In the genomic region with DNA sequence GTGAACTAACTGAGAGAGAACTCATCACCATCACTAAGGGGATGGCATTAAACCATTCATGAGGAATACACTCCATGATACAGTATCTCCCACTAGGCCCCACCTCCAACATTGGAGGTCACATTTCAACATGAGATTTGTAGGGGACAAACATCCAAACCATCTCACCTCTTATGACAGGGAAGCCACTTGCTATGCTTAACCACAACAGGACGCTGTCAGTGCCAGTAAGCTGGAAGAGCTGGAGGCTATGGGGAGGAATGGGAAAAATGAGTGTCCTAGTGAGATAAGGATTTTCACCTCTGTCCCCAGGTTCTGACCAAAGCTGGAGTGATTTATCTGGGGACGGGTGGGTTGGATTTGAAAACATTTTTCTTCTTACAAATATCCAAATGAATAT, we compare ENCODE assay signal across 20 cellular contexts. TPM values are rescaled to one million over a fixed set of nuclear protein-coding genes. Genes with fewer than 3 reads are reported as not detected.
DNase-seq lines count a peak whose midpoint lies in the region; ATAC-seq and TF ChIP-seq lines count a peak whose summit lies in the region.
"Had no signal": no experiment of that assay in that cellular context is flagged by ENCODE, and none has a peak within 500 bp of the region (broad histone marks: within the 10 kb centered on the region; RNA-seq: fewer than 3 reads in every experiment).

No MANE protein-coding gene starts in this region.

- peak overlapping the region; percentile 37 for H3K27ac ChIP-seq in PC-3 (ENCODE audit: low read length)
- no peak overlapping the region for H3K27ac ChIP-seq in mesendoderm (ENCODE audit: low read depth, low read length)
- no peak overlapping the region for H3K27ac ChIP-seq in psoas muscle
- H3K27ac ChIP-seq in thyroid gland: no peak overlapping the region
- H3K27ac ChIP-seq in heart right ventricle: no peak overlapping the region
- H3K27ac ChIP-seq: 22Rv1; BLaER1 treated with 17β-estradiol and CSF1 and Interleukin-3, amounts not matched to agents 10 nM and 100 nM; GM23248 had no signal

- H3K56ac ChIP-seq in mesendoderm (ENCODE audit: low read length): no peak overlapping the region

- H2AFZ ChIP-seq in PC-3 (ENCODE audit: low read length): no peak overlapping the region
- H2AFZ ChIP-seq: GM23248 had no signal

- no peaks in the 10 kb centered on the region for H4K20me1 ChIP-seq in PC-3 (ENCODE audit: low read length)
- H4K20me1 ChIP-seq: BLaER1 treated with 17β-estradiol and CSF1 and Interleukin-3, amounts not matched to agents 10 nM and 100 nM had no signal

- BruUV-seq in PC-3 (replicated peaks; lab: Mats Ljungman, UMichigan): no TSS peak

- intact Hi-C loops in PC-3 (cut with micrococcal nuclease) (no loop called here), psoas muscle (cut with DNase I) (no loop called here), thyroid gland (cut with DNase I) (no loop called here), heart right ventricle (cut with DNase I) (no loop called here)

- H4K5ac ChIP-seq in mesendoderm (ENCODE audit: low read length): no peak overlapping the region

- H3K27me3 ChIP-seq in PC-3 (ENCODE audit: low read length) (no peaks in the 10 kb centered on the region), mesendoderm (ENCODE audit: insufficient read depth, low read length, poor library complexity) (no peaks in the 10 kb centered on the region), psoas muscle (ENCODE audit: insufficient read depth in 3 of 3, low read length in 2 of 3) (no peaks in the 10 kb centered on the region), thyroid gland (no peaks in the 10 kb centered on the region), heart right ventricle (no peaks in the 10 kb centered on the region)
- H3K27me3 ChIP-seq: BE2C; BLaER1 treated with 17β-estradiol and CSF1 and Interleukin-3, amounts not matched to agents 10 nM and 100 nM had no signal

- H3K4me3 ChIP-seq in PC-3 (ENCODE audit: low read length): no peak overlapping the region
- no peak overlapping the region for H3K4me3 ChIP-seq in mesendoderm (ENCODE audit: low read length)
- no peak overlapping the region for H3K4me3 ChIP-seq in psoas muscle
- H3K4me3 ChIP-seq in thyroid gland (replicated peaks in 1 of 3): no peak overlapping the region
- no peak overlapping the region for H3K4me3 ChIP-seq in heart right ventricle
- H3K4me3 ChIP-seq: BLaER1 treated with 17β-estradiol and CSF1 and Interleukin-3, amounts not matched to agents 10 nM and 100 nM; GM12878; GM23248 had no signal

- H3K4me2 ChIP-seq in PC-3 (ENCODE audit: low read length) (peak overlapping the region; percentile 38), mesendoderm (ENCODE audit: low read length) (no peak overlapping the region)
- H3K4me2 ChIP-seq: BLaER1 treated with 17β-estradiol and CSF1 and Interleukin-3, amounts not matched to agents 10 nM and 100 nM had no signal

- H2BK15ac ChIP-seq in mesendoderm (replicated peaks; ENCODE audit: low read depth): no peak overlapping the region

- POLR2A ChIA-PET in PC-3 (lab: Charles Lee; ENCODE audit: unreplicated experiment): interaction anchor here (0.6 kb wide), 1 partner anchor 31 kb away, joined by 5 read pairs; no protein-coding TSS in a partner anchor

- TF ChIP-seq CTCF in PC-3 (conservative IDR thresholded peaks at IDR 0.05; ENCODE audit: low read depth, low read length): no peak
- TF ChIP-seq CTCF in psoas muscle (IDR thresholded peaks at IDR 0.05): no peak
- no peak for TF ChIP-seq CTCF in thyroid gland (IDR thresholded peaks at IDR 0.05)
- TF ChIP-seq CTCF in heart right ventricle (IDR thresholded peaks at IDR 0.05): no peak

- CTCF ChIA-PET in PC-3 (lab: Charles Lee): no interaction called here

- TF ChIP-seq POLR2A in thyroid gland (IDR thresholded peaks at IDR 0.05): no peak

- H3K4me1 ChIP-seq in PC-3 (ENCODE audit: insufficient read depth, low read length) (peaks cover 64% of the 10 kb centered on the region), mesendoderm (ENCODE audit: control insufficient read depth, low read depth, low read length) (peaks cover 6% of the 10 kb centered on the region), psoas muscle (peaks cover 25% of the 10 kb centered on the region), thyroid gland (peaks cover 25 to 38% of the 10 kb centered on the region in 2 donors), heart right ventricle (peaks cover 0 to 31% (median 8%) of the 10 kb centered on the region in 9 donors)
- H3K4me1 ChIP-seq: BE2C; BLaER1 treated with 17β-estradiol and CSF1 and Interleukin-3, amounts not matched to agents 10 nM and 100 nM had no signal

- H3F3A ChIP-seq in PC-3 (ENCODE audit: low read length, unreplicated experiment): no peaks in the 10 kb centered on the region

- no peak for ATAC-seq in PC-3
- peak in 3 of 4 donors; percentile 27 to 43 (median 33) for ATAC-seq in psoas muscle
- no peak for ATAC-seq in HG02678 (IDR thresholded peaks at IDR 0.05; ENCODE audit: unreplicated experiment)
- no peak for ATAC-seq in heart right ventricle
- ATAC-seq: GM12878 had no signal

- DNase-seq in EH (ENCODE audit: low read depth) (peak; percentile 17), PC-3 (peak; percentile 42), mesendoderm (peak; percentile 35), psoas muscle (no peak), thyroid gland (no peak), heart right ventricle (no peak)
- no peak for DNase-seq in stimulated activated CD4-positive, alpha-beta T cell treated with anti-CD3 and anti-CD28 coated beads, Interleukin-4, amount 100 ng/mL, for 4 hours
- DNase-seq: AML-193; BE2C; CD4-positive, alpha-beta T cell; CD8-positive, alpha-beta memory T cell; DMS 273 treated with DMSO at 0.1 percent for 48 hours; DMS79; H7; HCEC 1CT had no signal

- H2AK5ac ChIP-seq in mesendoderm (ENCODE audit: low read length): no peak overlapping the region

- H3K36me3 ChIP-seq in PC-3 (ENCODE audit: low read depth, low read length) (peaks cover 14% of the 10 kb centered on the region), mesendoderm (ENCODE audit: control insufficient read depth, insufficient read depth, low read length) (no peaks in the 10 kb centered on the region), psoas muscle (ENCODE audit: insufficient read depth in 1 of 2, low read depth in 1 of 2) (no peaks in the 10 kb centered on the region), thyroid gland (no peaks in the 10 kb centered on the region), heart right ventricle (no peaks in the 10 kb centered on the region)
- H3K36me3 ChIP-seq: BE2C; BLaER1 treated with 17β-estradiol and CSF1 and Interleukin-3, amounts not matched to agents 10 nM and 100 nM had no signal

- H2BK5ac ChIP-seq in mesendoderm (ENCODE audit: low read length): no peak overlapping the region

- no peak overlapping the region for H2BK120ac ChIP-seq in mesendoderm (ENCODE audit: low read depth, low read length)

- H3K23ac ChIP-seq in mesendoderm (ENCODE audit: low read length): no peak overlapping the region

- no peak overlapping the region for H3K9ac ChIP-seq in PC-3 (ENCODE audit: low read length)
- H3K9ac ChIP-seq in mesendoderm (ENCODE audit: low read length): no peak overlapping the region
- H3K9ac ChIP-seq: BLaER1 treated with 17β-estradiol and CSF1 and Interleukin-3, amounts not matched to agents 10 nM and 100 nM; GM23248 had no signal

- no peak overlapping the region for H4K8ac ChIP-seq in mesendoderm (ENCODE audit: low read depth, low read length)

- no peak overlapping the region for H3K4ac ChIP-seq in mesendoderm (ENCODE audit: low read depth, low read length)

- peaks cover 47% of the 10 kb centered on the region for H3K79me2 ChIP-seq in PC-3 (ENCODE audit: low read length)
- no peaks in the 10 kb centered on the region for H3K79me2 ChIP-seq in mesendoderm (ENCODE audit: control insufficient read depth, insufficient read depth, low read length)

- no peaks in the 10 kb centered on the region for H3K9me3 ChIP-seq in PC-3 (ENCODE audit: low read length)
- no peaks in the 10 kb centered on the region for H3K9me3 ChIP-seq in psoas muscle
- no peaks in the 10 kb centered on the region for H3K9me3 ChIP-seq in thyroid gland
- no peaks in the 10 kb centered on the region for H3K9me3 ChIP-seq in heart right ventricle
- H3K9me3 ChIP-seq: BE2C had no signal

- H3K9me2 ChIP-seq in PC-3 (replicated peaks; ENCODE audit: low read length): no peaks in the 10 kb centered on the region

- no peak overlapping the region for H3K18ac ChIP-seq in mesendoderm (ENCODE audit: low read length)

- H3K79me1 ChIP-seq in mesendoderm (ENCODE audit: low read length): no peaks in the 10 kb centered on the region

- WGBS in mesendoderm (ENCODE audit: extremely low coverage, insufficient coverage, low lambda C conversion rate): no CpG with 5 or more reads among the region's 2 CpGs
- WGBS in psoas muscle, 3 donors: 48 to 61% (median 56%) methylated on average over 2 of the region's 2 CpGs
- WGBS in thyroid gland, 2 donors: 86 to 88% methylated on average over 2 of the region's 2 CpGs
- 73 to 75% methylated on average over 2 of the region's 2 CpGs for WGBS in heart right ventricle, 2 donors

RNA-seq across cellular contexts. Expression of a gene that starts 17.6 kb away (rescaled TPM):
- total RNA-seq in PC-3 (2014; rRNA removed) (9.2 and 11.4 TPM in 2 replicates), psoas muscle (10 to 100 TPM in 1 of 4 donors, 1 to 10 TPM in 3; 2.8 to 11.5 (median 5.8) TPM), thyroid gland (10 to 100 TPM; 15.5 to 29.8 (median 17.6) TPM), heart right ventricle (10 to 100 TPM in 6 of 10 donors, 1 to 10 TPM in 4; 1.7 to 62.0 (median 13.8) TPM)
- 0.27 TPM for polyA plus RNA-seq in mesendoderm (2013, experiment 1 of 2)
- 0.24 TPM for polyA plus RNA-seq in mesendoderm (2013, experiment 2 of 2)
- polyA plus RNA-seq in psoas muscle (1 to 10 TPM in 1 of 3 donors, under 1 TPM in 2; 0.43 to 1.1 (median 0.94) TPM), heart right ventricle (1 to 10 TPM in 1 of 2 donors, under 1 TPM in 1; 0.84 to 2.3 TPM)
- total RNA-seq: CD8-positive, alpha-beta memory T cell had no signal

Comparison
In these comparisons a context has a peak if more than half of its experiments do, and no peak if none do; other contexts are left out.
1. DNase-seq: peak in EH (single experiment), PC-3 (single experiment) and mesendoderm (single experiment); none in psoas muscle (0 of 2), stimulated activated CD4-positive, alpha-beta T cell treated with anti-CD3 and anti-CD28 coated beads, Interleukin-4, amount 100 ng/mL, for 4 hours (0 of 2), thyroid gland (0 of 2) and heart right ventricle (0 of 2).
2. ATAC-seq: peak in psoas muscle (3 of 4); none in PC-3 (single experiment), HG02678 (single experiment) and heart right ventricle (0 of 8).